In genomic region chr6:142911395-142911794, GRCh38 we compare ENCODE assay signal across 19 cellular contexts.
DNase-seq lines count a peak whose midpoint lies in the region; ATAC-seq lines count a peak whose summit lies in the region.
"Had no signal": no experiment of that assay in that cellular context is flagged by ENCODE, and none has a peak within 500 bp of the region (broad histone marks: within the 10 kb centered on the region; RNA-seq: fewer than 3 reads in every experiment).

No MANE protein-coding gene starts in this region.

- H3K9me3 Mint-ChIP-seq in activated naive CD4-positive, alpha-beta T cell treated with anti-CD3 and anti-CD28 coated beads, Interleukin-2, amount 50 U/mL, for 24 hours: peaks cover 13% of the 10 kb centered on the region
- H3K9me3 Mint-ChIP-seq in activated naive CD8-positive, alpha-beta T cell (ENCODE audit: low read depth): no peaks in the 10 kb centered on the region
- H3K9me3 Mint-ChIP-seq in memory B cell: no peaks in the 10 kb centered on the region

- no peak for ATAC-seq in memory B cell (ENCODE audit: low read depth)
- ATAC-seq in GM18867 (IDR thresholded peaks at IDR 0.05; ENCODE audit: unreplicated experiment): no peak
- ATAC-seq in GM19467 (IDR thresholded peaks at IDR 0.05; ENCODE audit: unreplicated experiment): no peak
- ATAC-seq: GM12878, K562 had no signal

- H3K27me3 Mint-ChIP-seq in activated naive CD4-positive, alpha-beta T cell treated with anti-CD3 and anti-CD28 coated beads, Interleukin-2, amount 50 U/mL, for 24 hours: no peaks in the 10 kb centered on the region
- no peaks in the 10 kb centered on the region for H3K27me3 Mint-ChIP-seq in activated naive CD8-positive, alpha-beta T cell
- H3K27me3 Mint-ChIP-seq in memory B cell: no peaks in the 10 kb centered on the region

- H3K4me3 Mint-ChIP-seq in activated naive CD4-positive, alpha-beta T cell treated with anti-CD3 and anti-CD28 coated beads, Interleukin-2, amount 50 U/mL, for 24 hours: no peak overlapping the region
- H3K4me3 Mint-ChIP-seq in activated naive CD8-positive, alpha-beta T cell: no peak overlapping the region
- H3K4me3 Mint-ChIP-seq in memory B cell: no peak overlapping the region

- peaks cover 32% of the 10 kb centered on the region for H3K36me3 Mint-ChIP-seq in activated naive CD4-positive, alpha-beta T cell treated with anti-CD3 and anti-CD28 coated beads, Interleukin-2, amount 50 U/mL, for 24 hours
- H3K36me3 Mint-ChIP-seq in activated naive CD8-positive, alpha-beta T cell: peaks cover 18% of the 10 kb centered on the region
- peaks cover 8% of the 10 kb centered on the region for H3K36me3 Mint-ChIP-seq in memory B cell

- H3K27ac Mint-ChIP-seq in activated naive CD4-positive, alpha-beta T cell treated with anti-CD3 and anti-CD28 coated beads, Interleukin-2, amount 50 U/mL, for 24 hours: peak overlapping the region; percentile 98
- peak overlapping the region; percentile 76 for H3K27ac Mint-ChIP-seq in activated naive CD8-positive, alpha-beta T cell
- H3K27ac Mint-ChIP-seq in memory B cell: peak overlapping the region; percentile 18

- peaks cover 94% of the 10 kb centered on the region for H3K4me1 Mint-ChIP-seq in activated naive CD4-positive, alpha-beta T cell treated with anti-CD3 and anti-CD28 coated beads, Interleukin-2, amount 50 U/mL, for 24 hours
- H3K4me1 Mint-ChIP-seq in activated naive CD8-positive, alpha-beta T cell (ENCODE audit: low read depth): peaks cover 95% of the 10 kb centered on the region
- peaks cover 48% of the 10 kb centered on the region for H3K4me1 Mint-ChIP-seq in memory B cell

- no peak for DNase-seq in activated naive CD4-positive, alpha-beta T cell (lab: John Stamatoyannopoulos, UW)
- DNase-seq in COLO829 (ENCODE audit: low spot score) (peak; percentile 59), memory B cell (ENCODE audit: low spot score in 2 of 2) (no peak), HuH-7 (ENCODE audit: low spot score) (no peak)
- DNase-seq: Calu3, DMS53, EL, NCI-H1105 treated with DMSO at 0.1 percent for 48 hours, NCI-H1694 treated with DMSO at 0.1 percent for 48 hours, NCI-H524, NCI-H82, OCI-M1, Right ventricle myocardium superior had no signal

Comparison
In these comparisons a context has a peak if more than half of its experiments do, and no peak if none do; other contexts are left out.
1. H3K27ac Mint-ChIP-seq: peak in every context shown above with its lines; median percentile 98 in activated naive CD4-positive, alpha-beta T cell treated with anti-CD3 and anti-CD28 coated beads, Interleukin-2, amount 50 U/mL, for 24 hours; 76 in activated naive CD8-positive, alpha-beta T cell; 18 in memory B cell.